In the genomic region with DNA sequence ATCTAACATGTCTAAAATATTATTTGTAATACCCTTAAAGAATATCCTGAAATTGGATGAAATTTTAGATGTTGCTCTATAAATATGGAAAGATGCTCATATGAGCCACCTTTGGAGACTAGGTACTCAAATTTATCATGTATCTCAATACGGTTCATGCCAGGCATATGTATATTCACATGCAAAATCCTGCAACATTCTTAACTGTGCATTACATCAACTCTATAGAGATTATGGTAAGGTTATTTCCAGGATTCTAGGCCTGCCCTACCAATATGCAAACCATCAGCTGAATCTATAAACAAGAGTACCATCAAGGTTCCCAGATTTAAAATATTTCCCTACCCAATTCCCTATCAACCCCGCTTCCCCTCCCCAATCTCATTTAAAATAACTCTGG, we compare ENCODE assay signal across 25 cellular contexts. TPM values are rescaled to one million over a fixed set of nuclear protein-coding genes. Genes with fewer than 3 reads are reported as not detected.
DNase-seq lines count a peak whose midpoint lies in the region; ATAC-seq, FAIRE-seq and TF ChIP-seq lines count a peak whose summit lies in the region.
"Had no signal": no experiment of that assay in that cellular context is flagged by ENCODE, and none has a peak within 500 bp of the region (broad histone marks: within the 10 kb centered on the region; RNA-seq: fewer than 3 reads in every experiment).

No MANE protein-coding gene starts in this region.

- H4K91ac ChIP-seq in IMR-90 (ENCODE audit: insufficient read depth, low read depth, low read length) = no peak overlapping the region

- no peak overlapping the region for H3K23ac ChIP-seq in IMR-90 (ENCODE audit: low read depth, low read length)

- H3K9me2 ChIP-seq in OCI-LY1 (ENCODE audit: low read depth, low read length) = no peaks in the 10 kb centered on the region

- peaks cover 48% of the 10 kb centered on the region for H3K4me1 Mint-ChIP-seq in memory B cell
- H3K4me1 Mint-ChIP-seq in progenitor cell of endocrine pancreas (ENCODE audit: low read depth) = peaks cover 10% of the 10 kb centered on the region

- no peak for DNase-seq in HepG2 (ENCODE audit: low spot score)
- no peak for DNase-seq in right lobe of liver
- DNase-seq in IMR-90 = no peak
- DNase-seq in memory B cell (ENCODE audit: low spot score in 2 of 2) = no peak
- DNase-seq in psoas muscle = no peak
- DNase-seq in progenitor cell of endocrine pancreas (ENCODE audit: low spot score, unreplicated experiment) = no peak
- no peak for DNase-seq in NCI-H524 (lab: John Stamatoyannopoulos, UW)
- DNase-seq: AML-193; Caco-2; Calu3; CD4-positive, alpha-beta T cell; CD8-positive, alpha-beta T cell; DMS79; DND-41; EL; GF-D8 had no signal

- TF ChIP-seq POLR2A in HepG2 (IDR thresholded peaks at IDR 0.05; ENCODE audit: insufficient read depth in 1 of 2, low read depth in 2 of 2, low read length in 2 of 2) = no peak
- TF ChIP-seq POLR2A in right lobe of liver (IDR thresholded peaks at IDR 0.05) = no peak
- TF ChIP-seq POLR2A in IMR-90 (IDR thresholded peaks at IDR 0.05; ENCODE audit: low read depth, low read length) = no peak

- in situ Hi-C loops in HepG2 (cut with HindIII; ENCODE audit: extremely low pct_ligation_motif_present, low pct_unique_long_range_greater_than_20kb) (no loop called here), IMR-90 (cut with MboI; ENCODE audit: low sequenced_read_pairs) (no loop called here)

- no peaks in the 10 kb centered on the region for H3K27me3 Mint-ChIP-seq in memory B cell
- no peaks in the 10 kb centered on the region for H3K27me3 Mint-ChIP-seq in progenitor cell of endocrine pancreas
- H3K27me3 Mint-ChIP-seq: B cell; CD4-positive, alpha-beta T cell had no signal

- H3K27ac ChIP-seq in HepG2 (ENCODE audit: extremely low read length, insufficient read depth, low read length) (no peak overlapping the region), right lobe of liver (no peak overlapping the region), IMR-90 (ENCODE audit: insufficient read depth, low read length) (no peak overlapping the region), OCI-LY1 (ENCODE audit: low read depth, low read length, poor library complexity, severe bottlenecking) (no peak overlapping the region), psoas muscle (no peak overlapping the region)
- H3K27ac ChIP-seq: 22Rv1; A549; BLaER1 treated with 17β-estradiol and CSF1 and Interleukin-3, amounts not matched to agents 10 nM and 100 nM; C4-2B had no signal

- H3K4me1 ChIP-seq in HepG2 (ENCODE audit: insufficient read depth, low read length) (no peaks in the 10 kb centered on the region), right lobe of liver (no peaks in the 10 kb centered on the region), IMR-90 (ENCODE audit: control insufficient read depth, insufficient read depth, low read length) (peaks cover 1% of the 10 kb centered on the region; the same call in 1 of the 2 replicates), OCI-LY1 (ENCODE audit: insufficient read depth, low read length, severe bottlenecking) (peaks cover 74% of the 10 kb centered on the region), psoas muscle (no peaks in the 10 kb centered on the region)
- H3K4me1 ChIP-seq: Caco-2 had no signal

- 0 out of 2 replicates have a peak, but pooled peaks cover 5% of the 10 kb centered on the region for H3K9me1 ChIP-seq in IMR-90 (ENCODE audit: insufficient read depth, low read length)

- H3K79me2 ChIP-seq in HepG2 (ENCODE audit: insufficient read depth, low read length) (peaks cover 73% of the 10 kb centered on the region), OCI-LY1 (ENCODE audit: insufficient read depth, low read length) (peaks cover 100% of the 10 kb centered on the region)

- no peak overlapping the region for H3K9ac ChIP-seq in HepG2 (ENCODE audit: insufficient read depth, low read depth, low read length)
- no peak overlapping the region for H3K9ac ChIP-seq in IMR-90 (ENCODE audit: low read depth, low read length)
- H3K9ac ChIP-seq in OCI-LY1 (ENCODE audit: low read length) = peak overlapping the region; percentile 5; the same call in 1 of the 2 replicates

- FAIRE-seq in HepG2 (lab: Jason Lieb, UNC) = no peak
- FAIRE-seq: A549, D721Med, GM12892, GM18507 had no signal

- H3K9me3 ChIP-seq in HepG2 (ENCODE audit: low read length) = no peaks in the 10 kb centered on the region
- H3K9me3 ChIP-seq in right lobe of liver = no peaks in the 10 kb centered on the region
- no peaks in the 10 kb centered on the region for H3K9me3 ChIP-seq in IMR-90 (ENCODE audit: control insufficient read depth, insufficient read depth, low read length)
- no peaks in the 10 kb centered on the region for H3K9me3 ChIP-seq in OCI-LY1 (ENCODE audit: low read length)
- no peaks in the 10 kb centered on the region for H3K9me3 ChIP-seq in psoas muscle
- H3K9me3 ChIP-seq: A549, Caco-2 had no signal

- no peak for TF ChIP-seq EP300 in HepG2 (IDR thresholded peaks at IDR 0.05; ENCODE audit: low read depth in 2 of 2, low read length in 2 of 2)
- no peak for TF ChIP-seq EP300 in HepG2 (CRISPR knock-in tag; IDR thresholded peaks at IDR 0.05; ENCODE audit: borderline replicate concordance)

- H2AK5ac ChIP-seq in IMR-90 (ENCODE audit: low read depth, low read length) = no peak overlapping the region

- dilution Hi-C loops in IMR-90 (cut with HindIII; ENCODE audit: low sequenced_read_pairs, unreplicated experiment) = no loop called here

- peaks cover 23 to 72% of the 10 kb centered on the region in 2 experiments for H3K79me1 ChIP-seq in IMR-90 (ENCODE audit: low read depth in 1 of 2, low read length in 2 of 2)

- no peak overlapping the region for H2BK120ac ChIP-seq in IMR-90 (ENCODE audit: low read depth, low read length)

- no peak overlapping the region for H3K14ac ChIP-seq in IMR-90 (replicated peaks; ENCODE audit: low read depth, low read length)

- H3K4me3 Mint-ChIP-seq in memory B cell (no peak overlapping the region), progenitor cell of endocrine pancreas (ENCODE audit: low read depth) (no peak overlapping the region)
- H3K4me3 Mint-ChIP-seq: B cell; CD4-positive, alpha-beta T cell; CD8-positive, alpha-beta T cell had no signal

- H3K4me3 ChIP-seq in HepG2 (replicated peaks in 1 of 3; ENCODE audit: insufficient read depth in 1 of 3, low read depth in 2 of 3, low read length in 3 of 3) = no peak overlapping the region
- no peak overlapping the region for H3K4me3 ChIP-seq in right lobe of liver
- no peak overlapping the region for H3K4me3 ChIP-seq in IMR-90 (ENCODE audit: insufficient read depth, low read depth, low read length)
- peak overlapping the region; percentile 8 for H3K4me3 ChIP-seq in OCI-LY1 (ENCODE audit: low read depth, low read length, poor library complexity, severe bottlenecking)
- H3K4me3 ChIP-seq in psoas muscle = no peak overlapping the region
- H3K4me3 ChIP-seq: A549; BLaER1 treated with 17β-estradiol and CSF1 and Interleukin-3, amounts not matched to agents 10 nM and 100 nM had no signal

- intact Hi-C loops in HepG2 (cut with micrococcal nuclease; ENCODE audit: unreplicated experiment) (no loop called here), right lobe of liver (cut with DNase I) (no loop called here), IMR-90 (cut with micrococcal nuclease) (no loop called here), psoas muscle (cut with DNase I) (no loop called here)

- H2BK15ac ChIP-seq in IMR-90 (ENCODE audit: low read depth, low read length) = no peak overlapping the region

- H3K27ac Mint-ChIP-seq in memory B cell (no peak overlapping the region), progenitor cell of endocrine pancreas (no peak overlapping the region)
- H3K27ac Mint-ChIP-seq: B cell; CD4-positive, alpha-beta T cell; CD8-positive, alpha-beta T cell had no signal

- H3K36me3 ChIP-seq in HepG2 (replicated peaks in 1 of 2; ENCODE audit: control insufficient read depth in 1 of 2, insufficient read depth in 2 of 2, low read length in 2 of 2) = no peaks in the 10 kb centered on the region
- no peaks in the 10 kb centered on the region for H3K36me3 ChIP-seq in right lobe of liver
- no peaks in the 10 kb centered on the region for H3K36me3 ChIP-seq in IMR-90 (ENCODE audit: control insufficient read depth, insufficient read depth, low read length)
- H3K36me3 ChIP-seq in OCI-LY1 (ENCODE audit: insufficient read depth, low read length) = 0 out of 2 replicates have a peak, but pooled peaks cover 2% of the 10 kb centered on the region
- no peaks in the 10 kb centered on the region for H3K36me3 ChIP-seq in psoas muscle (ENCODE audit: insufficient read depth in 1 of 2, low read depth in 1 of 2)

- no peak overlapping the region for H2BK5ac ChIP-seq in IMR-90 (ENCODE audit: low read depth, low read length, poor library complexity, severe bottlenecking)

- no peak overlapping the region for H4K8ac ChIP-seq in IMR-90 (ENCODE audit: low read depth in 2 of 2, low read length in 2 of 2)

- H2AFZ ChIP-seq in HepG2 (ENCODE audit: low read length) (no peak overlapping the region), IMR-90 (replicated peaks; ENCODE audit: low read length, poor library complexity) (no peak overlapping the region), OCI-LY1 (ENCODE audit: low read length) (no peak overlapping the region)

- 94% methylated on average over 2 of the region's 2 CpGs for WGBS in HepG2 (ENCODE audit: low lambda C conversion rate)
- WGBS in right lobe of liver (ENCODE audit: insufficient coverage, low coverage, low lambda C conversion rate, missing lambda C conversion rate) = 90% methylated on average over 2 of the region's 2 CpGs
- 100% methylated on average over 1 of the region's 2 CpGs; no CpG with 5 or more reads in 1 of the 2 experiments for WGBS in IMR-90 (ENCODE audit: extremely low coverage in 2 of 2, insufficient read length in 1 of 2), 2 experiments
- WGBS in psoas muscle, 3 donors = 94 to 99% (median 97%) methylated on average over 2 of the region's 2 CpGs

- CTCF ChIA-PET in HepG2 (lab: Yijun Ruan, JAX; ENCODE audit: low intra/inter-chr PET ratio, low total read pairs) = no interaction called here
- CTCF ChIA-PET in IMR-90 (lab: Yijun Ruan, JAX) = no interaction called here

- no TSS peak for BruUV-seq in HepG2 (replicated peaks; lab: Mats Ljungman, UMichigan)
- no TSS peak for BruUV-seq in IMR-90 (replicated peaks; lab: Mats Ljungman, UMichigan)

- H3K18ac ChIP-seq in IMR-90 (ENCODE audit: low read depth, low read length) = no peak overlapping the region

- H4K5ac ChIP-seq in IMR-90 (ENCODE audit: low read depth, low read length) = 0 out of 2 replicates have a peak overlapping the region, but pooled peaks have one; percentile 16

- H2BK20ac ChIP-seq in IMR-90 (ENCODE audit: low read depth, low read length) = no peak overlapping the region

- H3K4me2 ChIP-seq in HepG2 (ENCODE audit: low read depth, low read length) (no peak overlapping the region), IMR-90 (ENCODE audit: low read depth, low read length) (no peak overlapping the region), OCI-LY1 (ENCODE audit: low read length) (peak overlapping the region; percentile 45)
- H3K4me2 ChIP-seq: A549 had no signal

- H3K27me3 ChIP-seq in HepG2 (ENCODE audit: control insufficient read depth in 1 of 2, insufficient read depth in 2 of 2, low read length in 2 of 2) = no peaks in the 10 kb centered on the region
- no peaks in the 10 kb centered on the region for H3K27me3 ChIP-seq in right lobe of liver
- H3K27me3 ChIP-seq in IMR-90 (ENCODE audit: control insufficient read depth, insufficient read depth, low read length) = no peaks in the 10 kb centered on the region
- no peaks in the 10 kb centered on the region for H3K27me3 ChIP-seq in OCI-LY1 (ENCODE audit: insufficient read depth, low read length)
- no peaks in the 10 kb centered on the region for H3K27me3 ChIP-seq in psoas muscle (ENCODE audit: insufficient read depth in 3 of 3, low read length in 2 of 3)
- H3K27me3 ChIP-seq: BLaER1 treated with 17β-estradiol and CSF1 and Interleukin-3, amounts not matched to agents 10 nM and 100 nM had no signal

- no peak overlapping the region for H2AK9ac ChIP-seq in IMR-90 (replicated peaks; ENCODE audit: low read depth, low read length, poor library complexity)

- H3K56ac ChIP-seq in IMR-90 (ENCODE audit: extremely low read depth, insufficient read depth, low read length) = no peak overlapping the region

- TF ChIP-seq CTCF in HepG2 (CRISPR knock-in tag; IDR thresholded peaks at IDR 0.05) (no peak), right lobe of liver (IDR thresholded peaks at IDR 0.05) (no peak), IMR-90 (conservative IDR thresholded peaks at IDR 0.05; ENCODE audit: low read depth, low read length) (no peak), OCI-LY1 (IDR thresholded peaks at IDR 0.05; ENCODE audit: low read length) (no peak), psoas muscle (IDR thresholded peaks at IDR 0.05) (no peak), progenitor cell of endocrine pancreas (IDR thresholded peaks at IDR 0.05; ENCODE audit: unreplicated experiment) (no peak)

- H4K20me1 ChIP-seq in HepG2 (ENCODE audit: insufficient read depth, low read length) = no peaks in the 10 kb centered on the region
- H4K20me1 ChIP-seq in IMR-90 (ENCODE audit: insufficient read depth, low read length) = no peaks in the 10 kb centered on the region; the same call in 1 of the 2 replicates
- no peaks in the 10 kb centered on the region; the same call in 1 of the 2 replicates for H4K20me1 ChIP-seq in OCI-LY1 (ENCODE audit: insufficient read depth, low read length)

- no peak for TF ChIP-seq RAD21 in HepG2 (CRISPR knock-in tag; IDR thresholded peaks at IDR 0.05)
- TF ChIP-seq RAD21 in IMR-90 (IDR thresholded peaks at IDR 0.05; ENCODE audit: low read length) = no peak

- H3K4ac ChIP-seq in IMR-90 (ENCODE audit: low read depth, low read length) = no peak overlapping the region

- H3K9me3 Mint-ChIP-seq in memory B cell (no peaks in the 10 kb centered on the region), progenitor cell of endocrine pancreas (ENCODE audit: low read depth) (peaks cover 5% of the 10 kb centered on the region)
- H3K9me3 Mint-ChIP-seq: CD4-positive, alpha-beta T cell; CD8-positive, alpha-beta T cell had no signal

- POLR2A ChIA-PET in HepG2 (lab: Yijun Ruan, JAX) (interaction anchor here (1.4 kb wide), 1 partner anchor 27 kb away, joined by 4 read pairs; a partner anchor contains a TSS), IMR-90 (lab: Charles Lee; ENCODE audit: unreplicated experiment) (no interaction called here)

- ATAC-seq in HepG2 = no peak
- ATAC-seq in right lobe of liver = no peak
- ATAC-seq in IMR-90 (ENCODE audit: low read depth) = no peak
- ATAC-seq in memory B cell (ENCODE audit: low read depth) = peak; percentile 37
- no peak for ATAC-seq in psoas muscle
- ATAC-seq: A549; CD8-positive, alpha-beta T cell had no signal

- peaks cover 2% of the 10 kb centered on the region for H3K36me3 Mint-ChIP-seq in memory B cell
- H3K36me3 Mint-ChIP-seq in progenitor cell of endocrine pancreas (ENCODE audit: insufficient read depth) = no peaks in the 10 kb centered on the region
- H3K36me3 Mint-ChIP-seq: CD8-positive, alpha-beta T cell had no signal

- H3F3A ChIP-seq in OCI-LY1 (ENCODE audit: insufficient read depth, low read length) = no peaks in the 10 kb centered on the region

RNA-seq across cellular contexts. Expression of a gene that starts 27.5 kb away (rescaled TPM):
- 26.4 and 28.9 TPM in 2 replicates for total RNA-seq in HepG2 (2016; rRNA removed; fragmentation: Illumina TruSeq; extraction: Trizol)
- 6.6 and 7.4 TPM in 2 replicates for total RNA-seq in HepG2 (2016; cell fraction: cytosol; rRNA removed; fragmentation: Illumina TruSeq; extraction: Trizol; ENCODE audit: low read depth)
- 22.4 and 26.0 TPM in 2 replicates for total RNA-seq in HepG2 (2016; cell fraction: insoluble cytoplasmic fraction; rRNA removed; fragmentation: Illumina TruSeq; extraction: Trizol)
- 11.1 and 11.2 TPM in 2 replicates for total RNA-seq in HepG2 (2016; cell fraction: membrane; rRNA removed; fragmentation: Illumina TruSeq; extraction: Trizol)
- 39.7 and 41.7 TPM in 2 replicates for total RNA-seq in HepG2 (2016; cell fraction: nucleus; rRNA removed; fragmentation: Illumina TruSeq; extraction: Trizol)
- 8.8 and 9.7 TPM in 2 replicates for polyA plus RNA-seq in HepG2 (2011; rRNA removed)
- 3.7 and 4.4 TPM in 2 replicates for polyA plus RNA-seq in HepG2 (2011; cell fraction: cytosol; rRNA removed)
- polyA plus RNA-seq in HepG2 (2011; cell fraction: nucleus; rRNA removed) = 22.4 and 23.2 TPM in 2 replicates
- 7.1 and 8.1 TPM in 2 replicates for polyA plus RNA-seq in HepG2 (2012)
- 1.5 and 1.8 TPM in 2 replicates for polyA plus RNA-seq in HepG2 (2016; cell fraction: cytosol; fragmentation: Illumina TruSeq; extraction: Trizol; ENCODE audit: low read depth)
- polyA plus RNA-seq in HepG2 (2016; cell fraction: insoluble cytoplasmic fraction; fragmentation: Illumina TruSeq; extraction: Trizol; ENCODE audit: low read depth) = 16.7 and 19.5 TPM in 2 replicates
- polyA plus RNA-seq in HepG2 (2016; cell fraction: membrane; fragmentation: Illumina TruSeq; extraction: Trizol; ENCODE audit: low read depth) = 4.2 and 4.7 TPM in 2 replicates
- 65.6 and 72.4 TPM in 2 replicates for polyA plus RNA-seq in HepG2 (2016; cell fraction: nucleus; fragmentation: Illumina TruSeq; extraction: Trizol; ENCODE audit: insufficient read depth, low read depth)
- polyA minus RNA-seq in HepG2 (2011; rRNA and poly(A)+ RNA removed; ENCODE audit: low replicate concordance) = 15.3 and 17.6 TPM in 2 replicates
- polyA minus RNA-seq in HepG2 (2011; cell fraction: cytosol; rRNA and poly(A)+ RNA removed) = 8.8 and 11.6 TPM in 2 replicates
- 43.5 and 49.5 TPM in 2 replicates for polyA minus RNA-seq in HepG2 (2011; cell fraction: nucleus; rRNA and poly(A)+ RNA removed)
- total RNA-seq in right lobe of liver = 1 to 10 TPM in 5 of 6 experiments, under 1 TPM in 1; 0.70 to 8.2 (median 2.4) TPM
- 29.9 and 30.0 TPM in 2 replicates for total RNA-seq in IMR-90 (2012; rRNA removed)
- polyA plus RNA-seq in IMR-90 (2012; rRNA removed) = 15.4 and 18.0 TPM in 2 replicates
- polyA plus RNA-seq in IMR-90 (2012; cell fraction: cytosol; rRNA removed) = 4.0 and 4.9 TPM in 2 replicates
- polyA plus RNA-seq in IMR-90 (2012; cell fraction: nucleus; rRNA removed; ENCODE audit: low replicate concordance) = 14.4 and 46.7 TPM in 2 replicates
- 1 to 10 TPM; 1.9 to 8.7 (median 3.8) TPM for total RNA-seq in psoas muscle
- 1 to 10 TPM; 4.2 to 6.2 (median 5.3) TPM for polyA plus RNA-seq in psoas muscle
- 11.6 and 12.1 TPM in 2 replicates for total RNA-seq in progenitor cell of endocrine pancreas
